In the genomic region with DNA sequence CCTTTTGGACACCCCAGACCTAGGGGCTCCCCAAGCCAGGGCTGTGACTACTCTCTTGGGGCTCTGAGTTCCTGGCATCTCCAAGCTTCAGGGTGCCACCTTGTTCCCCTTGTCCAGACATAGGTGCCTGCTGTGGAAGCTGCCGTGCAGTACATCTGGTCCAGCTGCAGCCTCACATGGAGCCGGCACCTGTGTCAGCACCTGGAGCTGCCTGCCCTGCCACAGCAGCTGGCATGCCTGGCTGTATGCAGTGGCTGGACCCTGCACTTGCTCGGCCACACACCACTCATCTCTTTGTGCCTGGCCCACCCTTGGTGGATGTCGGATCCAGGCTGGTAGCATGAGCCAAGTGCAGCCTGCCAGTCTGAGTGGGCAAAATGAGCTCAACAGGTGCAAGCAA, we compare ENCODE assay signal across 22 cellular contexts.
"Had no signal": no experiment of that assay in that cellular context is flagged by ENCODE, and none has a peak within 500 bp of the region (broad histone marks: within the 10 kb centered on the region; RNA-seq: fewer than 3 reads in every experiment).

No MANE protein-coding gene starts in this region.

- H3K9me3 ChIP-seq: neutrophil, sigmoid colon, thoracic aorta, transverse colon had no signal

- H3K4me2 ChIP-seq: hepatocyte had no signal

- DNase-seq: cortex of kidney; dorsolateral prefrontal cortex; effector CD8-positive, alpha-beta T cell; foreskin melanocyte; head of caudate nucleus; kidney; left cardiac atrium; left ventricle myocardium superior; mesenchymal stem cell; midbrain; naive thymus-derived CD4-positive, alpha-beta T cell; nephron progenitor cell; sigmoid colon; stimulated activated CD4-positive, alpha-beta T cell treated with anti-CD3 and anti-CD28 coated beads, Interleukin-12 subunit alpha, Interleukin-12 subunit beta, amount 100 ng/mL, for 4 hours; stimulated activated naive CD4-positive, alpha-beta T cell; stomach; transverse colon had no signal

- H3K79me2 ChIP-seq: hepatocyte had no signal

- H3K36me3 ChIP-seq: neutrophil, sigmoid colon, stomach, thoracic aorta, transverse colon had no signal

- H2AFZ ChIP-seq: hepatocyte had no signal

- H3K4me3 ChIP-seq: dorsolateral prefrontal cortex, hepatocyte, lung, sigmoid colon, skin epidermis, stomach, thoracic aorta, transverse colon had no signal

- H3K27ac ChIP-seq: dorsolateral prefrontal cortex, hepatocyte, neutrophil, sigmoid colon, skin epidermis, stomach, thoracic aorta, transverse colon had no signal

- H3K4me1 ChIP-seq: sigmoid colon, stomach, transverse colon had no signal
